Comparison of ENCODE assay signal across 12 cellular contexts in the genomic region with DNA sequence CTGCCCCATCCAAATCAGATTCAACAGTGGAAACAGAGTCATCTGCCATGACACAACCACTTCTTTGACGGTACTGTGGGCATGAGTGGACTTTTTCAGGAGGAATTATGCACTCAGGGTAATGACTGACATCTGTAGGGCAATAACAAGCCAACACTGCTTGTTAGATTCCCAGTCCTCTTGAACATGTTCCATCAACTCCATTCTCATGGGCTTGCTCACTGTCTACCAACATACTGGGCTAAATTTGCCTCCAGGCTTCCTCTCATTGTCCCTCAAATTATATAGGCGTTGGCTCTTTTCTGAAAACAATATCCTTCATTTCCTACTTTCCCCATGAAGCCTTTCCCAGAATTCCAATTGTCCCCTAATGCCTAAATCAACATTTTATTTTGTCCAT.
"Had no signal": no experiment of that assay in that cellular context is flagged by ENCODE, and none has a peak within 500 bp of the region (broad histone marks: within the 10 kb centered on the region; RNA-seq: fewer than 3 reads in every experiment).

No MANE protein-coding gene starts in this region.

- DNase-seq: activated CD4-positive, alpha-beta T cell treated with anti-CD3 and anti-CD28 coated beads for 1 hour; activated CD4-positive, alpha-beta T cell treated with anti-CD3 and anti-CD28 coated beads, Interleukin-2, amount 50 U/mL, for 4 hours; activated naive CD4-positive, alpha-beta T cell treated with anti-CD3 and anti-CD28 coated beads, Interleukin-2, amount 10 ng/mL, durations not matched to agents 7 days and 5 days; activated T-cell treated with anti-CD3 and anti-CD28 coated beads for 4 hours; dorsolateral prefrontal cortex; endodermal cell; foreskin fibroblast; stimulated activated CD4-positive, alpha-beta T cell treated with anti-CD3 and anti-CD28 coated beads, Interleukin-2, amount 100 ng/mL, for 24 hours; tibial artery had no signal

- H3K36me3 ChIP-seq: ascending aorta, esophagus muscularis mucosa, neural progenitor cell, tibial artery had no signal

- H3K4me3 ChIP-seq: ascending aorta, dorsolateral prefrontal cortex, esophagus muscularis mucosa, neural progenitor cell, tibial artery had no signal

- H3K4me1 ChIP-seq: ascending aorta, neural progenitor cell had no signal

- H3K27me3 ChIP-seq: ascending aorta, dorsolateral prefrontal cortex, neural progenitor cell, tibial artery had no signal

- H3K9me3 ChIP-seq: ascending aorta, esophagus muscularis mucosa, tibial artery had no signal

- H3K27ac ChIP-seq: dorsolateral prefrontal cortex, neural progenitor cell, tibial artery had no signal
